In genomic region chr12:124140889-124141550, GRCh38 we compare ENCODE assay signal across 14 cellular contexts.
"Had no signal": no experiment of that assay in that cellular context is flagged by ENCODE, and none has a peak within 500 bp of the region (broad histone marks: within the 10 kb centered on the region; RNA-seq: fewer than 3 reads in every experiment).

No MANE protein-coding gene starts in this region.

- H3K4me1 ChIP-seq: parathyroid adenoma, uterus had no signal

- H3K27me3 ChIP-seq: uterus had no signal

- H3K4me1 Mint-ChIP-seq: activated B cell treated with CpG ODN at 0.5 μM for 24 hours; activated CD4-positive, alpha-beta T cell treated with anti-CD3 and anti-CD28 coated beads, Interleukin-2, amount 10 ng/mL, durations not matched to agents 24 days and 14 days; central memory CD8-positive, alpha-beta T cell had no signal

- H2AFZ ChIP-seq: parathyroid adenoma had no signal

- H3K79me2 ChIP-seq: parathyroid adenoma had no signal

- H3K36me3 ChIP-seq: uterus had no signal

- H3K27ac Mint-ChIP-seq: activated B cell treated with CpG ODN at 0.5 μM for 24 hours; activated CD4-positive, alpha-beta T cell treated with anti-CD3 and anti-CD28 coated beads, Interleukin-2, amount 10 ng/mL, durations not matched to agents 24 days and 14 days; dendritic cell treated with granulocyte-macrophage colony-stimulating factor and Interleukin-4, amounts not matched to agents 40 ng/mL and 50 ng/mL, for 4 days; T-helper 1 cell treated with Interleukin-12 subunit alpha and Interleukin-12 subunit beta and Interleukin-4 antibody, amounts not matched to agents 30 μg/mL and 1 μg/mL, for 36 hours had no signal

- H3K4me3 ChIP-seq: uterus had no signal

- H3K9me3 ChIP-seq: uterus had no signal

- DNase-seq: activated B cell treated with CpG ODN at 0.5 μM for 24 hours; activated CD4-positive, alpha-beta T cell treated with anti-CD3 and anti-CD28 coated beads, Interleukin-2, amount 10 ng/mL, durations not matched to agents 24 days and 14 days; activated CD8-positive, alpha-beta memory T cell treated with anti-CD3 and anti-CD28 coated beads for 24 hours; activated naive CD4-positive, alpha-beta T cell treated with anti-CD3 and anti-CD28 coated beads, Interleukin-2, amount 50 U/mL, for 16 hours; activated T-cell treated with anti-CD3 and anti-CD28 coated beads for 4 hours; retina; stimulated activated CD4-positive, alpha-beta T cell treated with anti-CD3 and anti-CD28 coated beads, Interleukin-15, amount 100 ng/mL, for 24 hours; stimulated activated CD4-positive, alpha-beta T cell treated with anti-CD3 and anti-CD28 coated beads, Interleukin-4, amount 100 ng/mL, for 24 hours; uterus had no signal

- H3K4me3 Mint-ChIP-seq: activated B cell treated with CpG ODN at 0.5 μM for 24 hours; activated CD4-positive, alpha-beta T cell treated with anti-CD3 and anti-CD28 coated beads, Interleukin-2, amount 10 ng/mL, durations not matched to agents 24 days and 14 days; central memory CD8-positive, alpha-beta T cell; dendritic cell treated with granulocyte-macrophage colony-stimulating factor and Interleukin-4, amounts not matched to agents 40 ng/mL and 50 ng/mL, for 4 days; T-helper 1 cell treated with Interleukin-12 subunit alpha and Interleukin-12 subunit beta and Interleukin-4 antibody, amounts not matched to agents 30 μg/mL and 1 μg/mL, for 36 hours had no signal

- ATAC-seq: esophagus mucosa had no signal

- H3K9ac ChIP-seq: parathyroid adenoma had no signal

- H3K27ac ChIP-seq: parathyroid adenoma, uterus had no signal
